Comparison of ENCODE assay signal across 14 cellular contexts in genomic region chr2:28539095-28539494, GRCh38. TPM values are rescaled to one million over a fixed set of nuclear protein-coding genes. Genes with fewer than 3 reads are reported as not detected.
DNase-seq lines count a peak whose midpoint lies in the region; ATAC-seq and TF ChIP-seq lines count a peak whose summit lies in the region.
"Had no signal": no experiment of that assay in that cellular context is flagged by ENCODE, and none has a peak within 500 bp of the region (broad histone marks: within the 10 kb centered on the region; RNA-seq: fewer than 3 reads in every experiment).

No MANE protein-coding gene starts in this region.

- peak overlapping the region; percentile 74 for H3K4me3 Mint-ChIP-seq in memory B cell
- H3K4me3 Mint-ChIP-seq in activated CD4-positive, alpha-beta memory T cell treated with anti-CD3 and anti-CD28 coated beads, Interleukin-2, amount 10 ng/mL, durations not matched to agents 7 days and 5 days: no peak overlapping the region
- H3K4me3 Mint-ChIP-seq: T-cell had no signal

- H3K9me3 Mint-ChIP-seq in memory B cell: no peaks in the 10 kb centered on the region
- no peaks in the 10 kb centered on the region for H3K9me3 Mint-ChIP-seq in activated CD4-positive, alpha-beta memory T cell treated with anti-CD3 and anti-CD28 coated beads, Interleukin-2, amount 10 ng/mL, durations not matched to agents 7 days and 5 days
- H3K9me3 Mint-ChIP-seq: T-cell had no signal

- no peaks in the 10 kb centered on the region for H3K36me3 ChIP-seq in MG63
- H3K36me3 ChIP-seq: BLaER1 treated with 17β-estradiol and CSF1 and Interleukin-3, amounts not matched to agents 10 nM and 100 nM; sigmoid colon; tibial artery had no signal

- no peaks in the 10 kb centered on the region for H3K9me3 ChIP-seq in MG63
- H3K9me3 ChIP-seq: BLaER1 treated with 17β-estradiol and CSF1 and Interleukin-3, amounts not matched to agents 10 nM and 100 nM; sigmoid colon; tibial artery had no signal

- DNase-seq in MG63 (peak; percentile 10), cardiac fibroblast (ENCODE audit: low read depth in 2 of 2) (peak; percentile 41 to 42), memory B cell (ENCODE audit: low spot score in 2 of 2) (peak in 1 of 2 donors; percentile 12), superior temporal gyrus (ENCODE audit: extremely low spot score) (peak; percentile 79), mesenteric fat pad (ENCODE audit: low spot score) (no peak)
- no peak for DNase-seq in activated CD4-positive, alpha-beta memory T cell treated with anti-CD3 and anti-CD28 coated beads, Interleukin-2, amount 10 ng/mL, durations not matched to agents 7 days and 5 days
- DNase-seq: activated effector memory CD4-positive, alpha-beta T cell treated with Interleukin-2 at 50 U/mL for 16 hours; NCI-H82; sigmoid colon; stimulated activated CD4-positive, alpha-beta T cell treated with anti-CD3 and anti-CD28 coated beads, Interleukin-2, amount 100 ng/mL, for 48 hours; T-cell; tibial artery had no signal

- CTCF ChIA-PET in activated CD4-positive, alpha-beta memory T cell treated with anti-CD3 and anti-CD28 coated beads, Interleukin-2, amount 10 ng/mL, durations not matched to agents 7 days and 5 days (lab: Charles Lee): no interaction called here

- H3K4me3 ChIP-seq in MG63: no peak overlapping the region
- H3K4me3 ChIP-seq in cardiac fibroblast (replicated peaks in 1 of 2; ENCODE audit: low read depth in 2 of 2, low read length in 2 of 2): no peak overlapping the region
- H3K4me3 ChIP-seq: BLaER1 treated with 17β-estradiol and CSF1 and Interleukin-3, amounts not matched to agents 10 nM and 100 nM; sigmoid colon; tibial artery had no signal

- peaks cover 12% of the 10 kb centered on the region for H3K27me3 Mint-ChIP-seq in memory B cell
- peaks cover 5% of the 10 kb centered on the region for H3K27me3 Mint-ChIP-seq in activated CD4-positive, alpha-beta memory T cell treated with anti-CD3 and anti-CD28 coated beads, Interleukin-2, amount 10 ng/mL, durations not matched to agents 7 days and 5 days

- ATAC-seq in memory B cell (ENCODE audit: low read depth) (peak; percentile 98), GM19463 (IDR thresholded peaks at IDR 0.05; ENCODE audit: unreplicated experiment) (no peak)
- ATAC-seq: T-cell had no signal

- peaks cover 6% of the 10 kb centered on the region for H3K4me1 Mint-ChIP-seq in memory B cell
- H3K4me1 Mint-ChIP-seq in activated CD4-positive, alpha-beta memory T cell treated with anti-CD3 and anti-CD28 coated beads, Interleukin-2, amount 10 ng/mL, durations not matched to agents 7 days and 5 days: peaks cover 15% of the 10 kb centered on the region

- TF ChIP-seq CTCF in cardiac fibroblast (IDR thresholded peaks at IDR 0.05; ENCODE audit: low read depth, low read length): no peak

- peak overlapping the region; percentile 22 for H3K27ac Mint-ChIP-seq in memory B cell
- no peak overlapping the region for H3K27ac Mint-ChIP-seq in activated CD4-positive, alpha-beta memory T cell treated with anti-CD3 and anti-CD28 coated beads, Interleukin-2, amount 10 ng/mL, durations not matched to agents 7 days and 5 days
- H3K27ac Mint-ChIP-seq: T-cell had no signal

- POLR2A ChIA-PET in activated CD4-positive, alpha-beta memory T cell treated with anti-CD3 and anti-CD28 coated beads, Interleukin-2, amount 10 ng/mL, durations not matched to agents 7 days and 5 days (lab: Charles Lee): no interaction called here

- no peaks in the 10 kb centered on the region for H3K36me3 Mint-ChIP-seq in memory B cell
- peaks cover 7% of the 10 kb centered on the region for H3K36me3 Mint-ChIP-seq in activated CD4-positive, alpha-beta memory T cell treated with anti-CD3 and anti-CD28 coated beads, Interleukin-2, amount 10 ng/mL, durations not matched to agents 7 days and 5 days (ENCODE audit: low read depth)
- H3K36me3 Mint-ChIP-seq: T-cell had no signal

- H3K27me3 ChIP-seq in MG63: no peaks in the 10 kb centered on the region
- H3K27me3 ChIP-seq: BLaER1 treated with 17β-estradiol and CSF1 and Interleukin-3, amounts not matched to agents 10 nM and 100 nM; sigmoid colon had no signal

RNA-seq across cellular contexts. Expression of gene PLB1, which starts 43.2 kb away (rescaled TPM):
- not detected in 2 replicates for total RNA-seq in MG63 (2014; rRNA removed; shearing (Covaris generic); ENCODE audit: low replicate concordance)
- 1 to 10 TPM; 1.1 to 1.2 TPM for total RNA-seq in activated CD4-positive, alpha-beta memory T cell treated with anti-CD3 and anti-CD28 coated beads, Interleukin-2, amount 10 ng/mL, durations not matched to agents 7 days and 5 days
- 6.3 TPM for total RNA-seq in mesenteric fat pad

Comparison
In these comparisons a context has a peak if more than half of its experiments do, and no peak if none do; other contexts are left out.
1. DNase-seq: peak in MG63 (single experiment), cardiac fibroblast (2 of 2) and superior temporal gyrus (single experiment); none in activated CD4-positive, alpha-beta memory T cell treated with anti-CD3 and anti-CD28 coated beads, Interleukin-2, amount 10 ng/mL, durations not matched to agents 7 days and 5 days (single experiment) and mesenteric fat pad (single experiment).